ENCODE assay signal across 17 cellular contexts in the genomic region with DNA sequence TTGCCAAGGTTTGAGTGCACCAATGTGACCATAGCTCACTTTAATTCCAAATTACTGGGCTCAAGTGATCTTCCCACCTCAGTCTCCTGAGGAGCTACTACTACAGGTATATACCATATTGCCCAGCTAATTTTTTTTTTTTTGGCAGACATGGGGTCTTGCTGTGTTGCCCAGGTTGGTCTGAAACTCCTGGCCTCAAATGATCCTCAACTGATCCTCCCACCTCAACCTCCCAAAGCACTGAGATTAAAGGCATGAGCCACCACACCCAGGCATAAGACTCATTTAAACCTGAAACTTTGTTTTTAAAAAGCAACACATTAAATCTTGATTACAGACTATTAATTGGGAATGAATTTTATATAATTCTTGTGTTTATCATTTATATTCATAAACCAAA.
A peak's percentile ranks its signal among the peaks of the same experiment; 100 is the strongest.
DNase-seq lines count a peak whose midpoint lies in the region; ATAC-seq, FAIRE-seq and TF ChIP-seq lines count a peak whose summit lies in the region.
"Had no signal": no experiment of that assay in that cellular context is flagged by ENCODE, and none has a peak within 500 bp of the region (broad histone marks: within the 10 kb centered on the region; RNA-seq: fewer than 3 reads in every experiment).

No MANE protein-coding gene starts in this region.

- H2AFZ ChIP-seq in HCT116 (ENCODE audit: low read depth, low read length, poor library complexity, severe bottlenecking) (no peak overlapping the region), K562 (ENCODE audit: low read depth, low read length) (no peak overlapping the region), osteoblast (ENCODE audit: low read length) (no peak overlapping the region)

- H3K9me1 ChIP-seq in K562 (ENCODE audit: control insufficient read depth, insufficient read depth, low read length) = no peaks in the 10 kb centered on the region

- H3K9ac ChIP-seq in HCT116 (ENCODE audit: low read length) = no peak overlapping the region
- no peak overlapping the region for H3K9ac ChIP-seq in K562 (ENCODE audit: insufficient read depth in 1 of 2, low read depth in 2 of 2, low read length in 2 of 2)

- no peak for ATAC-seq in A549
- ATAC-seq in HCT116 = no peak
- ATAC-seq in K562 = no peak
- no peak for ATAC-seq in activated CD4-positive, CD25-positive, alpha-beta regulatory T cell treated with anti-CD3 and anti-CD28 coated beads, Interleukin-2, amount 50 U/mL, for 24 hours
- ATAC-seq in naive thymus-derived CD4-positive, alpha-beta T cell = no peak
- ATAC-seq: CD8-positive, alpha-beta T cell had no signal

- H3K4me2 ChIP-seq in A549 (no peak overlapping the region), HCT116 (ENCODE audit: low read length) (peak overlapping the region; percentile 52), K562 (ENCODE audit: insufficient read depth, low read length) (no peak overlapping the region), osteoblast (ENCODE audit: insufficient read depth, low read length) (no peak overlapping the region)

- H3K4me3 ChIP-seq in A549 (no peak overlapping the region), HCT116 (replicated peaks in 1 of 2; ENCODE audit: low read depth in 1 of 2, low read length in 2 of 2) (no peak overlapping the region), K562 (no peak overlapping the region), osteoblast (ENCODE audit: insufficient read depth, low read length) (no peak overlapping the region)
- no peak overlapping the region for H3K4me3 ChIP-seq in naive thymus-derived CD4-positive, alpha-beta T cell (ENCODE audit: low read length)
- H3K4me3 ChIP-seq: HAP-1 had no signal

- intact Hi-C loops in HCT116 (cut with micrococcal nuclease) = no loop called here
- intact Hi-C loops in K562 (cut with micrococcal nuclease) = no loop called here
- intact Hi-C loops in naive thymus-derived CD4-positive, alpha-beta T cell (cut with micrococcal nuclease) = no loop called here

- TF ChIP-seq RAD21 in A549 (conservative IDR thresholded peaks at IDR 0.05 in 1 of 2, IDR thresholded peaks at IDR 0.05 in 1 of 2) (no peak), HCT116 (IDR thresholded peaks at IDR 0.05; ENCODE audit: low read depth) (no peak), K562 (CRISPR knock-in tag; conservative IDR thresholded peaks at IDR 0.05 in 1 of 2, IDR thresholded peaks at IDR 0.05 in 1 of 2) (no peak)

- H3K9me2 ChIP-seq in HCT116 (ENCODE audit: insufficient read depth) = no peaks in the 10 kb centered on the region

- H3K27me3 ChIP-seq in HCT116 (ENCODE audit: insufficient read depth, low read length) (no peaks in the 10 kb centered on the region), K562 (ENCODE audit: control insufficient read depth in 2 of 2, insufficient read depth in 2 of 2, low read length in 2 of 2) (no peaks in the 10 kb centered on the region), osteoblast (ENCODE audit: insufficient read depth, low read length) (no peaks in the 10 kb centered on the region)
- H3K27me3 ChIP-seq in naive thymus-derived CD4-positive, alpha-beta T cell (ENCODE audit: control insufficient read depth in 2 of 2, insufficient read depth in 2 of 2, low read length in 2 of 2) = no peaks in the 10 kb centered on the region
- H3K27me3 ChIP-seq: BE2C had no signal

- TF ChIP-seq POLR2A in A549 (IDR thresholded peaks at IDR 0.05; ENCODE audit: low read length) (no peak), HCT116 (IDR thresholded peaks at IDR 0.05; ENCODE audit: borderline replicate concordance, extremely low read depth, insufficient read depth, insufficient read length) (no peak), K562 (conservative IDR thresholded peaks at IDR 0.05) (no peak)

- H3K79me2 ChIP-seq in HCT116 (ENCODE audit: insufficient read depth, low read length) (peaks cover 57% of the 10 kb centered on the region), K562 (ENCODE audit: control insufficient read depth, insufficient read depth, low read length) (0 out of 3 replicates have a peak, but pooled peaks cover 6% of the 10 kb centered on the region), osteoblast (ENCODE audit: insufficient read depth, low read length) (peaks cover 56% of the 10 kb centered on the region)

- H3K4me3 Mint-ChIP-seq in naive thymus-derived CD4-positive, alpha-beta T cell = no peak overlapping the region
- H3K4me3 Mint-ChIP-seq: CD8-positive, alpha-beta T cell had no signal

- H4K20me1 ChIP-seq in HCT116 (ENCODE audit: insufficient read depth) (no peaks in the 10 kb centered on the region), K562 (replicated peaks; ENCODE audit: control insufficient read depth, insufficient read depth, low read length) (no peaks in the 10 kb centered on the region), osteoblast (ENCODE audit: insufficient read depth, low read length) (no peaks in the 10 kb centered on the region)

- H3K9me3 Mint-ChIP-seq in naive thymus-derived CD4-positive, alpha-beta T cell = no peaks in the 10 kb centered on the region
- H3K9me3 Mint-ChIP-seq: CD8-positive, alpha-beta T cell had no signal

- peaks cover 0 to 12% (median 5%) of the 10 kb centered on the region in 5 donors for H3K36me3 Mint-ChIP-seq in naive thymus-derived CD4-positive, alpha-beta T cell

- H3K36me3 ChIP-seq in HCT116 (ENCODE audit: control insufficient read depth in 1 of 2, insufficient read depth in 2 of 2, low read length in 2 of 2) (peaks cover 2 to 6% of the 10 kb centered on the region in 2 experiments; a peak in 1 of 4 replicates), K562 (ENCODE audit: control insufficient read depth, insufficient read depth, low read length) (peaks cover 9% of the 10 kb centered on the region), osteoblast (ENCODE audit: insufficient read depth, low read length) (peaks cover 11% of the 10 kb centered on the region)
- no peaks in the 10 kb centered on the region for H3K36me3 ChIP-seq in naive thymus-derived CD4-positive, alpha-beta T cell (ENCODE audit: control insufficient read depth in 2 of 3, insufficient read depth in 3 of 3, low read length in 3 of 3)
- H3K36me3 ChIP-seq: BE2C, HAP-1 had no signal

- H3K4me1 ChIP-seq in A549 = peaks cover 80% of the 10 kb centered on the region
- peaks cover 89 to 92% of the 10 kb centered on the region in 2 experiments for H3K4me1 ChIP-seq in HCT116 (ENCODE audit: control insufficient read depth in 1 of 2, insufficient read depth in 2 of 2, low read length in 2 of 2)
- H3K4me1 ChIP-seq in K562 (replicated peaks in 1 of 2; ENCODE audit: control insufficient read depth in 2 of 2, insufficient read depth in 2 of 2, low read length in 2 of 2) = peaks cover 0 to 10% of the 10 kb centered on the region in 2 experiments; a peak in 3 of 5 replicates
- H3K4me1 ChIP-seq in osteoblast (ENCODE audit: insufficient read depth, low read length) = peaks cover 67% of the 10 kb centered on the region
- no peaks in the 10 kb centered on the region for H3K4me1 ChIP-seq in naive thymus-derived CD4-positive, alpha-beta T cell (ENCODE audit: control insufficient read depth in 2 of 2, insufficient read depth in 2 of 2, low read length in 2 of 2)

- H3K9me3 ChIP-seq in A549 (no peaks in the 10 kb centered on the region), HCT116 (ENCODE audit: control insufficient read depth in 1 of 2, insufficient read depth in 1 of 2, low read depth in 1 of 2, low read length in 2 of 2) (no peaks in the 10 kb centered on the region), K562 (replicated peaks; ENCODE audit: control insufficient read depth, insufficient read depth, low read depth, low read length) (no peaks in the 10 kb centered on the region), osteoblast (ENCODE audit: low read depth, low read length) (no peaks in the 10 kb centered on the region)
- no peaks in the 10 kb centered on the region for H3K9me3 ChIP-seq in naive thymus-derived CD4-positive, alpha-beta T cell (ENCODE audit: control insufficient read depth in 2 of 3, low read length in 3 of 3)
- H3K9me3 ChIP-seq: BE2C, HAP-1 had no signal

- no peak for FAIRE-seq in A549 (lab: Jason Lieb, UNC)
- no peak for FAIRE-seq in K562 (lab: Jason Lieb, UNC)
- FAIRE-seq: GM19239, HTR-8/SVneo had no signal

- no peak for TF ChIP-seq EP300 in A549 (IDR thresholded peaks at IDR 0.05)
- TF ChIP-seq EP300 in K562 (IDR thresholded peaks at IDR 0.05; ENCODE audit: low read length) = no peak

- CTCF ChIA-PET in A549 (lab: Yijun Ruan, JAX) (interaction anchor here (0.9 kb wide), 1 partner anchor 9 kb away, joined by 3 read pairs; no protein-coding TSS in a partner anchor), HCT116 (lab: Charles Lee) (no interaction called here), K562 (lab: Yijun Ruan, JAX; ENCODE audit: low intra/inter-chr PET ratio) (no interaction called here)
- CTCF ChIA-PET in naive thymus-derived CD4-positive, alpha-beta T cell (lab: Charles Lee) = no interaction called here

- no TSS peak for BruUV-seq in HCT116 (replicated peaks; lab: Mats Ljungman, UMichigan)
- no TSS peak for BruUV-seq in K562 (replicated peaks; lab: Mats Ljungman, UMichigan)

- POLR2A ChIA-PET in A549 (lab: Yijun Ruan, JAX) = no interaction called here
- POLR2A ChIA-PET in HCT116 (lab: Charles Lee) = no interaction called here
- POLR2A ChIA-PET in K562 (lab: Yijun Ruan, JAX) = interaction anchor here (1.3 kb wide), 1 partner anchor 12 kb away, joined by 4 read pairs; no protein-coding TSS in a partner anchor
- POLR2A ChIA-PET in naive thymus-derived CD4-positive, alpha-beta T cell (lab: Charles Lee) = no interaction called here

- H3K27ac Mint-ChIP-seq in naive thymus-derived CD4-positive, alpha-beta T cell = no peak overlapping the region
- H3K27ac Mint-ChIP-seq: CD8-positive, alpha-beta T cell had no signal

- peak overlapping the region; percentile 76 to 81; a peak in 5 of 6 replicates for H3K27ac ChIP-seq in A549
- peak overlapping the region; percentile 99 for H3K27ac ChIP-seq in HCT116 (ENCODE audit: low read depth, low read length)
- no peak overlapping the region for H3K27ac ChIP-seq in K562 (ENCODE audit: extremely low read depth, low read depth, low read length)
- H3K27ac ChIP-seq in osteoblast (ENCODE audit: low read depth, low read length) = peak overlapping the region; percentile 46
- no peak overlapping the region for H3K27ac ChIP-seq in naive thymus-derived CD4-positive, alpha-beta T cell (ENCODE audit: low read depth, low read length)
- H3K27ac ChIP-seq: C4-2B had no signal

- RAD21 ChIA-PET in HCT116 (lab: Charles Lee; ENCODE audit: low non-redundant PET in 1 of 2, low total read pairs in 2 of 2, uncharacterized antibody in 2 of 2, unreplicated experiment in 2 of 2) = no interaction called here

- peaks cover 0 to 7% (median 0%) of the 10 kb centered on the region in 5 donors for H3K27me3 Mint-ChIP-seq in naive thymus-derived CD4-positive, alpha-beta T cell

- in situ Hi-C loops in K562 (cut with MboI) = no loop called here

- DNase-seq in A549 (ENCODE audit: low read depth in 1 of 2, low spot score in 1 of 2) (no peak), HCT116 (ENCODE audit: low read depth, low spot score) (no peak), K562 (ENCODE audit: extremely low read depth in 1 of 4, low spot score in 3 of 4) (no peak), osteoblast (ENCODE audit: insufficient read length, low spot score, missing footprints) (no peak), NCI-H2196 (lab: John Stamatoyannopoulos, UW; ENCODE audit: unreplicated experiment) (no peak)
- no peak for DNase-seq in naive thymus-derived CD4-positive, alpha-beta T cell
- DNase-seq: BE2C; CD8-positive, alpha-beta T cell; COR-L47; DMS53; GF-D8; GOT3 had no signal

- H3K4me1 Mint-ChIP-seq in naive thymus-derived CD4-positive, alpha-beta T cell = peaks cover 0 to 2% (median 0%) of the 10 kb centered on the region in 7 donors

- no peak for TF ChIP-seq CTCF in A549 (IDR thresholded peaks at IDR 0.05)
- no peak for TF ChIP-seq CTCF in HCT116 (IDR thresholded peaks at IDR 0.05 in 2 of 3, conservative IDR thresholded peaks at IDR 0.05 in 1 of 3; ENCODE audit: borderline replicate concordance in 1 of 3, insufficient read depth in 1 of 3, low read depth in 2 of 3, low read length in 2 of 3)
- no peak for TF ChIP-seq CTCF in K562 (IDR thresholded peaks at IDR 0.05 in 2 of 3, conservative IDR thresholded peaks at IDR 0.05 in 1 of 3; ENCODE audit: insufficient read depth in 2 of 3, low read depth in 1 of 3, low read length in 3 of 3)
- no peak for TF ChIP-seq CTCF in osteoblast (IDR thresholded peaks at IDR 0.05; ENCODE audit: extremely low read depth, low read depth, low read length)

Comparison
In these comparisons a context has a peak if more than half of its experiments do, and no peak if none do; other contexts are left out.
1. H3K27ac ChIP-seq: peak in A549 (2 of 2), HCT116 (single experiment) and osteoblast (single experiment); none in K562 (single experiment) and naive thymus-derived CD4-positive, alpha-beta T cell (single experiment).